In the genomic region with DNA sequence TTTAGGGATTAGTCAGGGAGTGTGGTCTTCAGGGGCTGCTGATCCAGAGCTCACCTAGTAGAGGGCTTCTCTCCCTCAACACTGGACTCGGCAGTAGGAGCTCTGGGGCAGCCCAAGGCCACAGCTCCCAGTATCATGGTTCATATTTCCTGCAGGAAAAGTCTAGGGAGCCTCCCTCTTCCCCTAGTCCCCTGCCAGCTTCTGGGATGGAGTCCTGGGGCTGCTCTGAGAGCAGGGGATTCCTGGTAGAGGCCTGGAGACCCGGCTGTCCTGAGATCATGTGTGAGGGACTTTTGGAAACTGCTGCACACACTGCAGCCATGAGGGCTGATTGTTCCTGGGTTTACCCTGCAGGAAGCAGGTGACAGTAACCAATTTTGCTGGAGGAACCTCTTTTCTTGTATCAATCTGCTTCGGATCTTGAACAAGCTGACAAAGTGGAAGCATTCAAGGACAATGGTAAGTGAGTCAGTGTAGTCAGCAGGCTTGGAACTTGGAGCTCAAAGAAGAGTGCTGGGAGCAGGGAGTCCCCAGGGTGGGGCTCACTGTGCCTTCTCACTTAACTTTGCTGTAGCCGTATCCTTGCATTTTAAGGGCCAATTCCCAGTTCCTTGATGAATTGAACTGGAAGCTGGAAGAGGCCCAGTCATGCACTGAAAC, we compare ENCODE assay signal across 1 cellular context.
TF ChIP-seq lines count a peak whose summit lies in the region.

No MANE protein-coding gene starts in this region.

TF ChIP-seq in IMR-90, 13 proteins besides CTCF, POLR2A, EP300 and RAD21:
- TF ChIP-seq NFE2L2 (IDR thresholded peaks at IDR 0.05; ENCODE audit: low read depth, low read length) (no peak), MAFK (IDR thresholded peaks at IDR 0.05; ENCODE audit: low read depth, low read length) (no peak), MXI1 (IDR thresholded peaks at IDR 0.05; ENCODE audit: borderline replicate concordance, low read depth, low read length) (no peak), CHD1 (IDR thresholded peaks at IDR 0.05; ENCODE audit: low read depth, low read length) (no peak), RFX5 (IDR thresholded peaks at IDR 0.05; ENCODE audit: low read depth, low read length) (no peak), BHLHE40 (IDR thresholded peaks at IDR 0.05; ENCODE audit: low read depth, low read length) (no peak), CEBPB (IDR thresholded peaks at IDR 0.05; ENCODE audit: low read depth, low read length) (no peak), SMC3 (IDR thresholded peaks at IDR 0.05; ENCODE audit: low read depth, low read length) (no peak), RCOR1 (IDR thresholded peaks at IDR 0.05; ENCODE audit: insufficient replicate concordance, low read length) (no peak), FOS (IDR thresholded peaks at IDR 0.05; ENCODE audit: low read depth, low read length) (no peak), MAZ (IDR thresholded peaks at IDR 0.05; ENCODE audit: borderline replicate concordance, low read depth, low read length) (no peak)
- TF ChIP-seq, protein P1, sequence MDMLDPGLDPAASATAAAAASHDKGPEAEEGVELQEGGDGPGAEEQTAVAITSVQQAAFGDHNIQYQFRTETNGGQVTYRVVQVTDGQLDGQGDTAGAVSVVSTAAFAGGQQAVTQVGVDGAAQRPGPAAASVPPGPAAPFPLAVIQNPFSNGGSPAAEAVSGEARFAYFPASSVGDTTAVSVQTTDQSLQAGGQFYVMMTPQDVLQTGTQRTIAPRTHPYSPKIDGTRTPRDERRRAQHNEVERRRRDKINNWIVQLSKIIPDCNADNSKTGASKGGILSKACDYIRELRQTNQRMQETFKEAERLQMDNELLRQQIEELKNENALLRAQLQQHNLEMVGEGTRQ (IDR thresholded peaks at IDR 0.05; ENCODE audit: low read depth, low read length): no peak
- TF ChIP-seq, protein P2, sequence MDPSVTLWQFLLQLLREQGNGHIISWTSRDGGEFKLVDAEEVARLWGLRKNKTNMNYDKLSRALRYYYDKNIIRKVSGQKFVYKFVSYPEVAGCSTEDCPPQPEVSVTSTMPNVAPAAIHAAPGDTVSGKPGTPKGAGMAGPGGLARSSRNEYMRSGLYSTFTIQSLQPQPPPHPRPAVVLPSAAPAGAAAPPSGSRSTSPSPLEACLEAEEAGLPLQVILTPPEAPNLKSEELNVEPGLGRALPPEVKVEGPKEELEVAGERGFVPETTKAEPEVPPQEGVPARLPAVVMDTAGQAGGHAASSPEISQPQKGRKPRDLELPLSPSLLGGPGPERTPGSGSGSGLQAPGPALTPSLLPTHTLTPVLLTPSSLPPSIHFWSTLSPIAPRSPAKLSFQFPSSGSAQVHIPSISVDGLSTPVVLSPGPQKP (IDR thresholded peaks at IDR 0.05; ENCODE audit: borderline replicate concordance, low read depth, low read length): no peak
